ENCODE assay signal across 20 cellular contexts in the genomic region with DNA sequence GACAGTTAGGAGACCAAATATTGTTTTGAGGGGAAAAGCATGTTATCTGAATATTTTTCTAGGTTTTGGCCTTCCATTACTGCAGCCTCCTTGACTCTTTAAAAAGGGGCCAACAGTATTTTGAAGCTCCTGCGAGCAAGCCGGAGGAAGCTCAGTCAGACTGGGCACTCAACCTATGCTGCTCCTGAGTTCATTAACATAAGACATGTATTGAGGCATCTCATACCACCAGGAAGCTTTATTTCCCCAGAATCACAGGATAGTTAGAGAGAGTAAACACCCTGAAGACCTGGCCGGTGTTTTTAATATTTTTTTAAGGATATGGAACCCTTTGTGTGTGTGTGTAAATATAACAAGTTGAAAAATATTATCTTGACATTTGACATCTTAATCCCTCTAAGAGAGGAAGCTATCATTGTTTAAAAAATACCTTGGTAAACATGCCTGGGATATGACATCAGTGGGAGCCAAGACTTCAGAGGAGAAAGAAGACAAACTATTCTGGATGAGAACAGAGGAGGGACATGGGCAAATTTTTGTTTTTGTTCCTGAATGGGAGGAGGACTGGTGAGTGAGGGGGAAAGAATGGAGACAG.
"Had no signal": no experiment of that assay in that cellular context is flagged by ENCODE, and none has a peak within 500 bp of the region (broad histone marks: within the 10 kb centered on the region; RNA-seq: fewer than 3 reads in every experiment).

No MANE protein-coding gene starts in this region.

- H3K36me3 Mint-ChIP-seq: naive B cell; stimulated activated effector memory CD8-positive, alpha-beta T cell treated with anti-CD3 and anti-CD28 coated beads, Interleukin-12 subunit alpha, Interleukin-12 subunit beta, amount 100 ng/mL, for 72 hours had no signal

- H3K9ac ChIP-seq: parathyroid adenoma had no signal

- H3K27ac ChIP-seq: heart left ventricle, parathyroid adenoma, psoas muscle, right lobe of liver, suprapubic skin, thyroid gland, upper lobe of right lung, vagina had no signal

- H3K4me3 Mint-ChIP-seq: naive B cell; nephron; stimulated activated effector memory CD8-positive, alpha-beta T cell treated with anti-CD3 and anti-CD28 coated beads, Interleukin-12 subunit alpha, Interleukin-12 subunit beta, amount 100 ng/mL, for 72 hours had no signal

- H3K36me3 ChIP-seq: heart left ventricle, right lobe of liver, suprapubic skin, thyroid gland, upper lobe of right lung, vagina had no signal

- H3K4me3 ChIP-seq: heart left ventricle, psoas muscle, right lobe of liver, suprapubic skin, thyroid gland, upper lobe of right lung, vagina had no signal

- H2AFZ ChIP-seq: parathyroid adenoma had no signal

- FAIRE-seq: frontal cortex had no signal

- H3K27ac Mint-ChIP-seq: naive B cell; nephron; stimulated activated effector memory CD8-positive, alpha-beta T cell treated with anti-CD3 and anti-CD28 coated beads, Interleukin-12 subunit alpha, Interleukin-12 subunit beta, amount 100 ng/mL, for 72 hours had no signal

- H3K9me3 ChIP-seq: heart left ventricle, psoas muscle, right lobe of liver, suprapubic skin, thyroid gland, upper lobe of right lung, vagina had no signal

- H3K79me2 ChIP-seq: parathyroid adenoma had no signal

- H3K4me1 Mint-ChIP-seq: naive B cell; nephron; stimulated activated effector memory CD8-positive, alpha-beta T cell treated with anti-CD3 and anti-CD28 coated beads, Interleukin-12 subunit alpha, Interleukin-12 subunit beta, amount 100 ng/mL, for 72 hours had no signal

- H3K9me3 Mint-ChIP-seq: nephron; stimulated activated effector memory CD8-positive, alpha-beta T cell treated with anti-CD3 and anti-CD28 coated beads, Interleukin-12 subunit alpha, Interleukin-12 subunit beta, amount 100 ng/mL, for 72 hours had no signal

- H3K27me3 ChIP-seq: right lobe of liver, suprapubic skin, thyroid gland, vagina had no signal

- DNase-seq: dermis blood vessel endothelial cell; heart left ventricle; hippocampal formation; mesendoderm; naive B cell; occipital lobe; psoas muscle; retina; right lobe of liver; stimulated activated CD4-positive, alpha-beta T cell treated with anti-CD3 and anti-CD28 coated beads, Interleukin-4, amount 100 ng/mL, for 1 hour; stimulated activated CD8-positive, alpha-beta memory T cell treated with anti-CD3 and anti-CD28 coated beads, Interleukin-4, amount 100 ng/mL, for 48 hours; stimulated activated naive CD8-positive, alpha-beta T cell treated with anti-CD3 and anti-CD28 coated beads, Interleukin-15, Interleukin-2, amounts not matched to agents 100 U/mL and 50 U/mL, for 24 hours; thyroid gland; upper lobe of right lung had no signal

- ATAC-seq: heart left ventricle; psoas muscle; right lobe of liver; stimulated activated effector memory CD8-positive, alpha-beta T cell treated with anti-CD3 and anti-CD28 coated beads, Interleukin-12 subunit alpha, Interleukin-12 subunit beta, amount 100 ng/mL, for 72 hours; stimulated activated naive CD8-positive, alpha-beta T cell treated with anti-CD3 and anti-CD28 coated beads, Interleukin-15, Interleukin-2, amounts not matched to agents 100 U/mL and 50 U/mL, for 24 hours; upper lobe of right lung had no signal

- H3K4me1 ChIP-seq: parathyroid adenoma, psoas muscle, upper lobe of right lung, vagina had no signal
